ENCODE assay signal across 7 cellular contexts in genomic region chr1:153789478-153790148, GRCh38. TPM values are rescaled to one million over a fixed set of nuclear protein-coding genes. Genes with fewer than 3 reads are reported as not detected.
DNase-seq lines count a peak whose midpoint lies in the region; ATAC-seq and TF ChIP-seq lines count a peak whose summit lies in the region.

No MANE protein-coding gene starts in this region.

- POLR2A ChIA-PET in activated CD8-positive, alpha-beta T cell treated with anti-CD3 and anti-CD28 coated beads, Interleukin-2, amount 10 ng/mL, durations not matched to agents 7 days and 5 days (lab: Charles Lee): interaction anchor here (0.5 to 1.3 kb wide), 9 partner anchors 14 to 201 kb away, joined by 3 to 5 read pairs (median 3); partner anchors contain the start of genes CREB3L4, JTB and RPS27

- in situ Hi-C loops in brain microvascular endothelial cell (cut with HindIII; ENCODE audit: low pct_ligation_motif_present, low sequenced_read_pairs): no loop called here

- no peaks in the 10 kb centered on the region for H3K79me2 ChIP-seq in GM23338 (replicated peaks; ENCODE audit: insufficient read depth)

- H3K9me3 Mint-ChIP-seq in GM23338: no peaks in the 10 kb centered on the region
- H3K9me3 Mint-ChIP-seq in activated CD8-positive, alpha-beta T cell treated with anti-CD3 and anti-CD28 coated beads, Interleukin-2, amount 10 ng/mL, durations not matched to agents 7 days and 5 days (ENCODE audit: insufficient read depth): peaks cover 3% of the 10 kb centered on the region

- peaks cover 13% of the 10 kb centered on the region for H3K27me3 Mint-ChIP-seq in GM23338 (ENCODE audit: insufficient read depth, low read depth, poor library complexity)
- H3K27me3 Mint-ChIP-seq in activated CD8-positive, alpha-beta T cell treated with anti-CD3 and anti-CD28 coated beads, Interleukin-2, amount 10 ng/mL, durations not matched to agents 7 days and 5 days (ENCODE audit: low read depth): peaks cover 6% of the 10 kb centered on the region

- no peak; a peak in 1 of 4 replicates for TF ChIP-seq CTCF in GM23338 (conservative IDR thresholded peaks at IDR 0.05; ENCODE audit: low read depth in 2 of 2)
- no peak for TF ChIP-seq CTCF in brain microvascular endothelial cell (IDR thresholded peaks at IDR 0.05; ENCODE audit: low read depth, low read length, missing control alignments)

- H3K4me2 ChIP-seq in GM23338: no peak overlapping the region

- peak overlapping the region; percentile 90 for H2AFZ ChIP-seq in GM23338

- peak; percentile 39 for DNase-seq in GM23338 (ENCODE audit: low spot score)
- no peak for DNase-seq in activated CD8-positive, alpha-beta T cell treated with anti-CD3 and anti-CD28 coated beads, Interleukin-2, amount 10 ng/mL, durations not matched to agents 7 days and 5 days
- DNase-seq in brain microvascular endothelial cell: no peak
- DNase-seq in activated gamma-delta T cell (lab: John Stamatoyannopoulos, UW): no peak

- peaks cover 26% of the 10 kb centered on the region for H3K4me1 Mint-ChIP-seq in GM23338
- H3K4me1 Mint-ChIP-seq in activated CD8-positive, alpha-beta T cell treated with anti-CD3 and anti-CD28 coated beads, Interleukin-2, amount 10 ng/mL, durations not matched to agents 7 days and 5 days (ENCODE audit: low read depth): peaks cover 61% of the 10 kb centered on the region

- H3K27me3 ChIP-seq in GM23338 (ENCODE audit: insufficient read depth) (no peaks in the 10 kb centered on the region), layer of hippocampus (ENCODE audit: control insufficient read depth, insufficient read depth, low read length) (no peaks in the 10 kb centered on the region), subcutaneous abdominal adipose tissue (ENCODE audit: control insufficient read depth in 5 of 5, insufficient read depth in 4 of 5, low read length in 5 of 5) (no peaks in the 10 kb centered on the region), brain microvascular endothelial cell (replicated peaks) (no peaks in the 10 kb centered on the region)

- H3K4me1 ChIP-seq in GM23338 (ENCODE audit: insufficient read depth) (peaks cover 17% of the 10 kb centered on the region), subcutaneous abdominal adipose tissue (ENCODE audit: control insufficient read depth in 5 of 5, insufficient read depth in 5 of 5, low read length in 5 of 5) (peaks cover 4 to 28% (median 27%) of the 10 kb centered on the region in 5 donors)

- H3K4me3 ChIP-seq in GM23338: no peak overlapping the region
- peak overlapping the region; percentile 26 to 70 (median 54) for H3K4me3 ChIP-seq in subcutaneous abdominal adipose tissue (ENCODE audit: low read depth in 1 of 5, low read length in 5 of 5)
- H3K4me3 ChIP-seq in brain microvascular endothelial cell (ENCODE audit: low read depth, low read length): no peak overlapping the region

- peaks cover 15% of the 10 kb centered on the region; the same call in 1 of the 2 replicates for H3F3A ChIP-seq in GM23338 (replicated peaks; ENCODE audit: low read depth)

- CTCF ChIA-PET in activated CD8-positive, alpha-beta T cell treated with anti-CD3 and anti-CD28 coated beads, Interleukin-2, amount 10 ng/mL, durations not matched to agents 7 days and 5 days (lab: Charles Lee): interaction anchor here (1.0 to 4.8 kb wide), 2 partner anchors 13 to 198 kb away, joined by 3 to 28 read pairs; partner anchors contain the start of gene RAB13

- ATAC-seq in GM23338 (no peak), HG03457 (IDR thresholded peaks at IDR 0.05; ENCODE audit: unreplicated experiment) (no peak)
- ATAC-seq in activated CD8-positive, alpha-beta T cell treated with anti-CD3 and anti-CD28 coated beads, Interleukin-2, amount 10 ng/mL, durations not matched to agents 7 days and 5 days: peak; percentile 40

- H3K27ac ChIP-seq in GM23338 (ENCODE audit: low read depth) (no peak overlapping the region), layer of hippocampus (ENCODE audit: low read depth, low read length) (peak overlapping the region; percentile 88), subcutaneous abdominal adipose tissue (ENCODE audit: low read depth, low read length) (peak overlapping the region; percentile 82), brain microvascular endothelial cell (no peak overlapping the region)

- H3K9me2 ChIP-seq in GM23338 (ENCODE audit: insufficient read depth): no peaks in the 10 kb centered on the region

- H3K36me3 ChIP-seq in GM23338 (ENCODE audit: insufficient read depth) (no peaks in the 10 kb centered on the region), subcutaneous abdominal adipose tissue (ENCODE audit: control insufficient read depth in 5 of 5, insufficient read depth in 5 of 5, low read length in 5 of 5) (no peaks in the 10 kb centered on the region), brain microvascular endothelial cell (replicated peaks) (no peaks in the 10 kb centered on the region)

- peak overlapping the region in 4 of 5 donors; percentile 31 to 68 (median 62) for H3K9ac ChIP-seq in subcutaneous abdominal adipose tissue (ENCODE audit: low read length in 5 of 5)

- H3K36me3 Mint-ChIP-seq in GM23338 (ENCODE audit: low read depth): no peaks in the 10 kb centered on the region
- no peaks in the 10 kb centered on the region for H3K36me3 Mint-ChIP-seq in activated CD8-positive, alpha-beta T cell treated with anti-CD3 and anti-CD28 coated beads, Interleukin-2, amount 10 ng/mL, durations not matched to agents 7 days and 5 days (ENCODE audit: low read depth)

- H4K20me1 ChIP-seq in GM23338 (replicated peaks; ENCODE audit: insufficient read depth): no peaks in the 10 kb centered on the region

- no peak overlapping the region for H3K4me3 Mint-ChIP-seq in GM23338
- peak overlapping the region; percentile 29 for H3K4me3 Mint-ChIP-seq in activated CD8-positive, alpha-beta T cell treated with anti-CD3 and anti-CD28 coated beads, Interleukin-2, amount 10 ng/mL, durations not matched to agents 7 days and 5 days

- H3K27ac Mint-ChIP-seq in GM23338: no peak overlapping the region
- peak overlapping the region; percentile 80 for H3K27ac Mint-ChIP-seq in activated CD8-positive, alpha-beta T cell treated with anti-CD3 and anti-CD28 coated beads, Interleukin-2, amount 10 ng/mL, durations not matched to agents 7 days and 5 days

- no peaks in the 10 kb centered on the region for H3K9me3 ChIP-seq in subcutaneous abdominal adipose tissue (ENCODE audit: control insufficient read depth in 5 of 5, low read length in 5 of 5)

TF ChIP-seq in GM23338, 12 proteins besides CTCF, POLR2A, EP300 and RAD21:
- TF ChIP-seq POLR2AphosphoS5 (IDR thresholded peaks at IDR 0.05; ENCODE audit: low read depth): no peak
- no peak for TF ChIP-seq CREB1 (CRISPR knock-in tag; IDR thresholded peaks at IDR 0.05; ENCODE audit: low read depth)
- TF ChIP-seq REST (IDR thresholded peaks at IDR 0.05; ENCODE audit: unreplicated experiment): no peak
- no peak for TF ChIP-seq JUNB (IDR thresholded peaks at IDR 0.05; ENCODE audit: unreplicated experiment)
- no peak for TF ChIP-seq EZH2 (IDR thresholded peaks at IDR 0.05; ENCODE audit: low read depth, unreplicated experiment)

RNA-seq across cellular contexts. Expression of gene SLC27A3, which starts 14.4 kb away (rescaled TPM):
- total RNA-seq in GM23338 (2014; rRNA removed; shearing (Covaris generic)): 18.8 and 24.2 TPM in 2 replicates
- 26.3 and 27.1 TPM in 2 replicates for polyA plus RNA-seq in GM23338 (2016; fragmentation: Nextera tagmentation; extraction: Ambion mirVana)
- total RNA-seq in activated CD8-positive, alpha-beta T cell treated with anti-CD3 and anti-CD28 coated beads, Interleukin-2, amount 10 ng/mL, durations not matched to agents 7 days and 5 days: 10 to 100 TPM; 41.1 to 50.1 TPM

Comparison
In these comparisons a context has a peak if more than half of its experiments do, and no peak if none do; other contexts are left out.
1. H3K27ac ChIP-seq: peak in layer of hippocampus (single experiment) and subcutaneous abdominal adipose tissue (single experiment); none in GM23338 (single experiment) and brain microvascular endothelial cell (single experiment).
2. H3K4me3 ChIP-seq: peak in subcutaneous abdominal adipose tissue (5 of 5); none in GM23338 (single experiment) and brain microvascular endothelial cell (single experiment).